ENCODE assay signal across 12 cellular contexts in the genomic region with DNA sequence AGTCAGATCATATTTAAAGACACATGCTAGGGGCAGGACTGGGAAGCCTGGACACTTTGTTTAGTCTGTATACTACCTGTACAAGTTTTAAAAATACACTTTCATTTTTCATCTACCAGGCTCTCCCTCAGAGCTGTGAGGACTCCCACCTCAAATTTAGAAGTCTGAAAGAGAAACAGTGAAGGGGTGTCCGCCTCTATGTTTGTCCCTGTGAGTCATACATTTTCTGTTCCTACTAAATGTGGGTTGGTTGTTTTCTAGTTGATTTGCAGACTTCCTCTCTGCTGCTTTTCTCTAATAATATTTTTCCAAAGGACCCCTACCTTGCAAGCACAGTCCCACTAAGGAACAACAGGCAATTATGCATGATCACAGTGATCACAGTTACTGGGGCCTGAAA.
DNase-seq lines count a peak whose midpoint lies in the region; ATAC-seq lines count a peak whose summit lies in the region.
"Had no signal": no experiment of that assay in that cellular context is flagged by ENCODE, and none has a peak within 500 bp of the region (broad histone marks: within the 10 kb centered on the region; RNA-seq: fewer than 3 reads in every experiment).

No MANE protein-coding gene starts in this region.

- DNase-seq in NCI-H187 (lab: John Stamatoyannopoulos, UW) (no peak), dermis blood vessel endothelial cell (no peak), NCI-H1694 treated with DMSO at 0.1 percent for 48 hours (lab: John Stamatoyannopoulos, UW) (no peak), NCI-H146 treated with DMSO at 0.1 percent for 48 hours (lab: John Stamatoyannopoulos, UW; ENCODE audit: unreplicated experiment) (no peak)
- DNase-seq: DMS 273 treated with DMSO at 0.1 percent for 48 hours; effector memory CD4-positive, alpha-beta T cell; GOT3; NCI-H69 had no signal

- no peak overlapping the region for H3K4me3 Mint-ChIP-seq in activated T-helper 17 cell treated with anti-CD3 and anti-CD28 coated beads, Interleukin-2, amount 50 U/mL, for 72 hours

- H3K9me3 Mint-ChIP-seq in activated T-helper 17 cell treated with anti-CD3 and anti-CD28 coated beads, Interleukin-2, amount 50 U/mL, for 72 hours = no peaks in the 10 kb centered on the region

- no peaks in the 10 kb centered on the region for H3K36me3 Mint-ChIP-seq in activated T-helper 17 cell treated with anti-CD3 and anti-CD28 coated beads, Interleukin-2, amount 50 U/mL, for 72 hours (ENCODE audit: low read depth)

- ATAC-seq in GM18868 (IDR thresholded peaks at IDR 0.05; ENCODE audit: unreplicated experiment) = peak; percentile 99
- ATAC-seq in GM21515 (IDR thresholded peaks at IDR 0.05; ENCODE audit: unreplicated experiment) = peak; percentile 98
- peak; percentile 96 for ATAC-seq in HG03060 (IDR thresholded peaks at IDR 0.05; ENCODE audit: low read depth, unreplicated experiment)
- peak; percentile 51 for ATAC-seq in activated T-helper 17 cell treated with anti-CD3 and anti-CD28 coated beads, Interleukin-2, amount 50 U/mL, for 72 hours (replicated peaks)

- H3K4me1 Mint-ChIP-seq in activated T-helper 17 cell treated with anti-CD3 and anti-CD28 coated beads, Interleukin-2, amount 50 U/mL, for 72 hours = no peaks in the 10 kb centered on the region

- peaks cover 4% of the 10 kb centered on the region for H3K27me3 Mint-ChIP-seq in activated T-helper 17 cell treated with anti-CD3 and anti-CD28 coated beads, Interleukin-2, amount 50 U/mL, for 72 hours

- no peak overlapping the region for H3K27ac Mint-ChIP-seq in activated T-helper 17 cell treated with anti-CD3 and anti-CD28 coated beads, Interleukin-2, amount 50 U/mL, for 72 hours
